8 cellular contexts compared by ENCODE assay signal in genomic region chr20:36344517-36345132, GRCh38. TPM values are rescaled to one million over a fixed set of nuclear protein-coding genes. Genes with fewer than 3 reads are reported as not detected.
A peak's percentile ranks its signal among the peaks of the same experiment; 100 is the strongest.
DNase-seq lines count a peak whose midpoint lies in the region; ATAC-seq lines count a peak whose summit lies in the region.

No MANE protein-coding gene starts in this region.

- peak in 2 of 3 donors; percentile 4 to 5 for DNase-seq in CD4-positive, CD25-positive, alpha-beta regulatory T cell
- peak; percentile 75 for DNase-seq in HT-29 (ENCODE audit: low spot score)
- peak; percentile 9 for DNase-seq in amniotic stem cell (lab: John Stamatoyannopoulos, UW)
- peak; percentile 94 for DNase-seq in left kidney (ENCODE audit: low read depth, low spot score)
- no peak for DNase-seq in NCI-H2196 treated with DMSO at 0.1 percent for 48 hours (lab: John Stamatoyannopoulos, UW; ENCODE audit: unreplicated experiment)

- no peak for ATAC-seq in CD4-positive, CD25-positive, alpha-beta regulatory T cell (ENCODE audit: low read depth in 2 of 2)
- ATAC-seq in HG02840 (IDR thresholded peaks at IDR 0.05; ENCODE audit: low FRiP score, unreplicated experiment) (no peak), HG02642 (IDR thresholded peaks at IDR 0.05; ENCODE audit: poor library complexity, unreplicated experiment) (no peak), GM19035 (IDR thresholded peaks at IDR 0.05; ENCODE audit: unreplicated experiment) (no peak)

- H3K9me3 Mint-ChIP-seq in CD4-positive, CD25-positive, alpha-beta regulatory T cell, result peaks cover 0 to 3% (median 0%) of the 10 kb centered on the region in 7 donors

- no peaks in the 10 kb centered on the region for H3K36me3 Mint-ChIP-seq in CD4-positive, CD25-positive, alpha-beta regulatory T cell

- H3K4me3 Mint-ChIP-seq in CD4-positive, CD25-positive, alpha-beta regulatory T cell, result no peak overlapping the region

- peaks cover 0 to 3% (median 0%) of the 10 kb centered on the region in 4 donors for H3K4me1 Mint-ChIP-seq in CD4-positive, CD25-positive, alpha-beta regulatory T cell

- no peaks in the 10 kb centered on the region for H3K4me1 ChIP-seq in CD4-positive, CD25-positive, alpha-beta regulatory T cell (ENCODE audit: control insufficient read depth, insufficient read depth, low read length, poor library complexity, severe bottlenecking)

- no peak overlapping the region for H3K27ac ChIP-seq in CD4-positive, CD25-positive, alpha-beta regulatory T cell (ENCODE audit: insufficient read depth, low read length, poor library complexity, severe bottlenecking)

- H3K27ac Mint-ChIP-seq in CD4-positive, CD25-positive, alpha-beta regulatory T cell, result no peak overlapping the region

- no peak overlapping the region for H3K4me3 ChIP-seq in CD4-positive, CD25-positive, alpha-beta regulatory T cell (ENCODE audit: low read depth, low read length)

- peaks cover 11% of the 10 kb centered on the region for H3K27me3 Mint-ChIP-seq in CD4-positive, CD25-positive, alpha-beta regulatory T cell

- H3K9me3 ChIP-seq in CD4-positive, CD25-positive, alpha-beta regulatory T cell (ENCODE audit: control insufficient read depth in 2 of 2, low read length in 2 of 2), result no peaks in the 10 kb centered on the region

- no peaks in the 10 kb centered on the region for H3K36me3 ChIP-seq in CD4-positive, CD25-positive, alpha-beta regulatory T cell (ENCODE audit: control insufficient read depth, insufficient read depth, low read length)

- H3K27me3 ChIP-seq in CD4-positive, CD25-positive, alpha-beta regulatory T cell (ENCODE audit: control insufficient read depth, insufficient read depth, low read length), result no peaks in the 10 kb centered on the region

RNA-seq across cellular contexts. Expression of gene DLGAP4, which starts 38.5 kb away (rescaled TPM):
- total RNA-seq in CD4-positive, CD25-positive, alpha-beta regulatory T cell, result 43.5 TPM
- 10 to 100 TPM; 10.8 to 15.2 (median 14.2) TPM for polyA plus RNA-seq in CD4-positive, CD25-positive, alpha-beta regulatory T cell
- 21.4 and 37.0 TPM in 2 replicates for total RNA-seq in HT-29 (2014; rRNA removed; shearing (Covaris generic))
